Comparison of ENCODE assay signal across 1 cellular context in the genomic region with DNA sequence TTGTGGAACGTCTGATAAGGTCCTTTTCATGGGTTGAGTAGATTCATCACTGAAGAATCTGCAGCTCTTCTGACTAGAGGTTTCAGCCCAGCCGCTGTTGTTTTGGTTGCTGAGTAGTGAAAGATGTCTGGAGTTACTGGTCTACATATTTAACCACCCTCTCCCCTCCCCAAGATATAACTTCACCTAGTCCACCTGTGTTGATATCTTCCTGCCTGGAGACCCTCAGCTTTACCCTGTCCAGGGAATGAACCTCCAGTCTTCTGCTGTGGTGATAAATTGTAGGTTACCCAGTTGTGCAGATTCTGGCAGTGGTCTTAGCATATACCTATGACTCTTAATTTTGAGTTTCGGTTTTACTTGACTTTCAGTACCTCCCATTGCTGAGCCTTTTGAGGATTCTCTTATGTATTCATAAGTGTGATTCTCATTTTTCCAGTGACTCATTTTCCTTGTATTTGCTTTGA.
TF ChIP-seq lines count a peak whose summit lies in the region.

No MANE protein-coding gene starts in this region.

TF ChIP-seq in GM12878, 131 proteins besides CTCF, POLR2A, EP300 and RAD21 (continued from another document):
- TF ChIP-seq, protein P1, sequence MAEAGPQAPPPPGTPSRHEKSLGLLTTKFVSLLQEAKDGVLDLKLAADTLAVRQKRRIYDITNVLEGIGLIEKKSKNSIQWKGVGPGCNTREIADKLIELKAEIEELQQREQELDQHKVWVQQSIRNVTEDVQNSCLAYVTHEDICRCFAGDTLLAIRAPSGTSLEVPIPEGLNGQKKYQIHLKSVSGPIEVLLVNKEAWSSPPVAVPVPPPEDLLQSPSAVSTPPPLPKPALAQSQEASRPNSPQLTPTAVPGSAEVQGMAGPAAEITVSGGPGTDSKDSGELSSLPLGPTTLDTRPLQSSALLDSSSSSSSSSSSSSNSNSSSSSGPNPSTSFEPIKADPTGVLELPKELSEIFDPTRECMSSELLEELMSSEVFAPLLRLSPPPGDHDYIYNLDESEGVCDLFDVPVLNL (IDR thresholded peaks at IDR 0.05; ENCODE audit: low read depth, low read length) = no peak
- no peak for TF ChIP-seq BCL11A (IDR thresholded peaks at IDR 0.05; ENCODE audit: low read depth, low read length)
- TF ChIP-seq MTA3 (IDR thresholded peaks at IDR 0.05; ENCODE audit: borderline replicate concordance, low read length) = no peak
- no peak for TF ChIP-seq SMAD1 (IDR thresholded peaks at IDR 0.05; ENCODE audit: low read depth, partially characterized antibody)
- TF ChIP-seq RUNX3 (IDR thresholded peaks at IDR 0.05; ENCODE audit: low read length) = peak; percentile 42; the same call in 1 of the 2 replicates
- TF ChIP-seq TAF1 (IDR thresholded peaks at IDR 0.05; ENCODE audit: borderline replicate concordance, low read depth, low read length) = no peak
TF ChIP-seq in GM12878: peak in this region for 12.
